9 cellular contexts compared by ENCODE assay signal in genomic region chr10:61793760-61794713, GRCh38.
A peak's percentile ranks its signal among the peaks of the same experiment; 100 is the strongest.
DNase-seq lines count a peak whose midpoint lies in the region; ATAC-seq and TF ChIP-seq lines count a peak whose summit lies in the region.
"Had no signal": no experiment of that assay in that cellular context is flagged by ENCODE, and none has a peak within 500 bp of the region (broad histone marks: within the 10 kb centered on the region; RNA-seq: fewer than 3 reads in every experiment).

No MANE protein-coding gene starts in this region.

- ATAC-seq in activated naive CD4-positive, alpha-beta T cell treated with anti-CD3 and anti-CD28 coated beads, Interleukin-2, amount 50 U/mL, for 72 hours = no peak
- no peak for ATAC-seq in upper lobe of right lung
- ATAC-seq in activated T-helper 17 cell treated with anti-CD3 and anti-CD28 coated beads, Interleukin-2, amount 50 U/mL, for 72 hours (replicated peaks) = no peak

- intact Hi-C loops in upper lobe of right lung (cut with DNase I) = no loop called here

- no peak overlapping the region for H3K27ac ChIP-seq in upper lobe of right lung

- DNase-seq in DMS53 (lab: John Stamatoyannopoulos, UW) (peak; percentile 96), NCI-H187 (lab: John Stamatoyannopoulos, UW) (peak; percentile 15 to 34), astrocyte of the hippocampus (ENCODE audit: low read depth, low spot score) (peak; percentile 50), upper lobe of right lung (no peak)
- DNase-seq in activated naive CD4-positive, alpha-beta T cell treated with anti-CD3 and anti-CD28 coated beads, Interleukin-2, amount 50 U/mL, for 72 hours (ENCODE audit: low spot score in 2 of 2) = no peak
- no peak for DNase-seq in stimulated activated CD4-positive, alpha-beta T cell treated with anti-CD3 and anti-CD28 coated beads, Interleukin-1b, Interleukin-23, amount 100 ng/mL, for 48 hours
- DNase-seq: activated B cell treated with CpG ODN at 0.5 μM for 24 hours had no signal

- H3K4me1 ChIP-seq in upper lobe of right lung = no peaks in the 10 kb centered on the region

- H3K9me3 Mint-ChIP-seq in nephron = no peaks in the 10 kb centered on the region
- H3K9me3 Mint-ChIP-seq in activated naive CD4-positive, alpha-beta T cell treated with anti-CD3 and anti-CD28 coated beads, Interleukin-2, amount 50 U/mL, for 72 hours = no peaks in the 10 kb centered on the region
- no peaks in the 10 kb centered on the region for H3K9me3 Mint-ChIP-seq in activated T-helper 17 cell treated with anti-CD3 and anti-CD28 coated beads, Interleukin-2, amount 50 U/mL, for 72 hours
- H3K9me3 Mint-ChIP-seq: activated B cell treated with CpG ODN at 0.5 μM for 24 hours had no signal

- no peaks in the 10 kb centered on the region for H3K36me3 ChIP-seq in upper lobe of right lung

- no peaks in the 10 kb centered on the region for H3K36me3 Mint-ChIP-seq in nephron (ENCODE audit: low read depth)
- H3K36me3 Mint-ChIP-seq in activated naive CD4-positive, alpha-beta T cell treated with anti-CD3 and anti-CD28 coated beads, Interleukin-2, amount 50 U/mL, for 72 hours = no peaks in the 10 kb centered on the region
- H3K36me3 Mint-ChIP-seq in activated T-helper 17 cell treated with anti-CD3 and anti-CD28 coated beads, Interleukin-2, amount 50 U/mL, for 72 hours (ENCODE audit: low read depth) = no peaks in the 10 kb centered on the region

- TF ChIP-seq CTCF in nephron (IDR thresholded peaks at IDR 0.05; ENCODE audit: unreplicated experiment in 3 of 3) (no peak), upper lobe of right lung (IDR thresholded peaks at IDR 0.05) (no peak)

- H3K4me3 Mint-ChIP-seq in nephron = no peak overlapping the region
- no peak overlapping the region for H3K4me3 Mint-ChIP-seq in activated T-helper 17 cell treated with anti-CD3 and anti-CD28 coated beads, Interleukin-2, amount 50 U/mL, for 72 hours
- H3K4me3 Mint-ChIP-seq: activated B cell treated with CpG ODN at 0.5 μM for 24 hours had no signal

- peak overlapping the region; percentile 35 to 76 (median 56) for H3K27ac Mint-ChIP-seq in nephron
- H3K27ac Mint-ChIP-seq in activated naive CD4-positive, alpha-beta T cell treated with anti-CD3 and anti-CD28 coated beads, Interleukin-2, amount 50 U/mL, for 72 hours = no peak overlapping the region
- H3K27ac Mint-ChIP-seq in activated T-helper 17 cell treated with anti-CD3 and anti-CD28 coated beads, Interleukin-2, amount 50 U/mL, for 72 hours = no peak overlapping the region
- H3K27ac Mint-ChIP-seq: activated B cell treated with CpG ODN at 0.5 μM for 24 hours had no signal

- no peaks in the 10 kb centered on the region for H3K9me3 ChIP-seq in upper lobe of right lung

- no peak overlapping the region for H3K4me3 ChIP-seq in upper lobe of right lung

- peaks cover 44% of the 10 kb centered on the region for H3K4me1 Mint-ChIP-seq in nephron
- H3K4me1 Mint-ChIP-seq in activated T-helper 17 cell treated with anti-CD3 and anti-CD28 coated beads, Interleukin-2, amount 50 U/mL, for 72 hours = no peaks in the 10 kb centered on the region
- H3K4me1 Mint-ChIP-seq: activated B cell treated with CpG ODN at 0.5 μM for 24 hours had no signal

- H3K27me3 Mint-ChIP-seq in nephron (ENCODE audit: low read depth) = no peaks in the 10 kb centered on the region
- no peaks in the 10 kb centered on the region for H3K27me3 Mint-ChIP-seq in activated T-helper 17 cell treated with anti-CD3 and anti-CD28 coated beads, Interleukin-2, amount 50 U/mL, for 72 hours
- H3K27me3 Mint-ChIP-seq: activated B cell treated with CpG ODN at 0.5 μM for 24 hours had no signal

- H3K27me3 ChIP-seq in upper lobe of right lung = no peaks in the 10 kb centered on the region

Comparison
In these comparisons a context has a peak if more than half of its experiments do, and no peak if none do; other contexts are left out.
1. DNase-seq: peak in DMS53 (single experiment), NCI-H187 (2 of 2) and astrocyte of the hippocampus (single experiment); none in activated naive CD4-positive, alpha-beta T cell treated with anti-CD3 and anti-CD28 coated beads, Interleukin-2, amount 50 U/mL, for 72 hours (0 of 2), stimulated activated CD4-positive, alpha-beta T cell treated with anti-CD3 and anti-CD28 coated beads, Interleukin-1b, Interleukin-23, amount 100 ng/mL, for 48 hours (single experiment) and upper lobe of right lung (single experiment).
2. H3K27ac Mint-ChIP-seq: peak in nephron (3 of 3); none in activated naive CD4-positive, alpha-beta T cell treated with anti-CD3 and anti-CD28 coated beads, Interleukin-2, amount 50 U/mL, for 72 hours (0 of 2) and activated T-helper 17 cell treated with anti-CD3 and anti-CD28 coated beads, Interleukin-2, amount 50 U/mL, for 72 hours (single experiment).